ENCODE assay signal across 1 cellular context in the genomic region with DNA sequence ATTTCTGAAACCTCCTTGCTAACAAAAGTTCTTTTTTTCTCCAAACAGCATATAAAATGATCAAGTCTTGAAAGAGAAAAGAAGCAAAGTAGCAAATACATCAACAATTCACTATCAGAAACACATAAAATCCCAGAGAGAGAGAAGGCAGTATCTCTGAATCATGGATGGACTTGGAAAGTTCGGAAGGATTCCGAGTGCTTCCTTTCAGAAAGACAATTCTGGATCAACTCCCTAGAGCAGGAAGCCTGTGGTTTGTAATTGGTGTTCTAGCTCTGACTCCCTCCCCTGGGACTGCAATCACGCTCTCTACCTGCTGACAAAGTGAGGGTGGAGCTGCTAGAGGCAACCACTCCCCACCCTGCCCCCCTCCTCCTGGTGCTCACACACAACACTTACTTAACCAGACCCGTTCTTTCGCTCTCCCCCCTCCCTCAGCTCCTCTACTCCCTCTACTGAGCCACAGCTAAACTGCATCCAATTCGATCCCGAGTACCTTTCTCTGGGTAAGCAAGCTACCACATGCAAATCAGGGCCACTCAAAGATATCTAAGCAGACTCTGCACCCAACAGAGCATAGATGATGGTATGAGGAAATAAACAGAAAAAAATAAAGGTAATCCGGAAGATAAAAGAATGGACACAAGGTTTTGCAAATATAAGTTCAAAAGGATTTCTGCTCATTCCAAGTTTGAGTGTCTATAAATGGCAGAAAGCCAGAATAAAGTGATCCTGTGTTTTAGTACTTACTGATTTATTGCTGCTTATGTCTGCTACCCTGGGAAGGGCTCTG.
TF ChIP-seq lines count a peak whose summit lies in the region.

A gene (minus strand): TSS at position 235 of the 793 bp plus-strand sequence. CDS start 1,957 bp downstream, outside the sequence.

TF ChIP-seq in HepG2, 621 proteins besides CTCF, POLR2A, EP300 and RAD21 (continued from another document and continues in another):
- TF ChIP-seq, protein P1, sequence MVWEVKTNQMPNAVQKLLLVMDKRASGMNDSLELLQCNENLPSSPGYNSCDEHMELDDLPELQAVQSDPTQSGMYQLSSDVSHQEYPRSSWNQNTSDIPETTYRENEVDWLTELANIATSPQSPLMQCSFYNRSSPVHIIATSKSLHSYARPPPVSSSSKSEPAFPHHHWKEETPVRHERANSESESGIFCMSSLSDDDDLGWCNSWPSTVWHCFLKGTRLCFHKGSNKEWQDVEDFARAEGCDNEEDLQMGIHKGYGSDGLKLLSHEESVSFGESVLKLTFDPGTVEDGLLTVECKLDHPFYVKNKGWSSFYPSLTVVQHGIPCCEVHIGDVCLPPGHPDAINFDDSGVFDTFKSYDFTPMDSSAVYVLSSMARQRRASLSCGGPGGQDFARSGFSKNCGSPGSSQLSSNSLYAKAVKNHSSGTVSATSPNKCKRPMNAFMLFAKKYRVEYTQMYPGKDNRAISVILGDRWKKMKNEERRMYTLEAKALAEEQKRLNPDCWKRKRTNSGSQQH (CRISPR knock-in tag; IDR thresholded peaks at IDR 0.05; ENCODE audit: low read depth) = peak; percentile 95
- TF ChIP-seq KDM2A (CRISPR knock-in tag; IDR thresholded peaks at IDR 0.05; ENCODE audit: borderline replicate concordance, low read depth) (peak; percentile 71), HNRNPL (IDR thresholded peaks at IDR 0.05; ENCODE audit: low read depth, low read length) (no peak), ZNF670 (CRISPR knock-in tag; IDR thresholded peaks at IDR 0.05; ENCODE audit: borderline replicate concordance) (peak; percentile 78; the same call in 1 of the 2 replicates), ZNF274 (CRISPR knock-in tag; IDR thresholded peaks at IDR 0.05) (no peak), MIXL1 (CRISPR knock-in tag; IDR thresholded peaks at IDR 0.05) (peak; percentile 96), SRSF1 (optimal IDR thresholded peaks at IDR 0.05; ENCODE audit: low read depth, low read length) (no peak), ZNF562 (CRISPR knock-in tag; IDR thresholded peaks at IDR 0.05; ENCODE audit: borderline replicate concordance) (no peak), DR1 (CRISPR knock-in tag; IDR thresholded peaks at IDR 0.05) (peak; percentile 89), ZNF616 (CRISPR knock-in tag; IDR thresholded peaks at IDR 0.05; ENCODE audit: low read depth) (no peak), PAWR (CRISPR knock-in tag; IDR thresholded peaks at IDR 0.05; ENCODE audit: borderline replicate concordance) (no peak), ZFP82 (CRISPR knock-in tag; IDR thresholded peaks at IDR 0.05; ENCODE audit: borderline replicate concordance) (no peak), HOXD1 (CRISPR knock-in tag; IDR thresholded peaks at IDR 0.05) (peak; percentile 91), ZFX (CRISPR knock-in tag; IDR thresholded peaks at IDR 0.05; ENCODE audit: low read depth) (peak; percentile 65; the same call in 1 of the 2 replicates), FOXK1 (CRISPR knock-in tag; IDR thresholded peaks at IDR 0.05; ENCODE audit: borderline replicate concordance, low read depth) (peak; percentile 80; the same call in 1 of the 2 replicates), ZNF577 (CRISPR knock-in tag; IDR thresholded peaks at IDR 0.05; ENCODE audit: borderline replicate concordance, low read depth) (no peak), TCF7L2 (IDR thresholded peaks at IDR 0.05; ENCODE audit: low read depth, low read length) (no peak)
- TF ChIP-seq, protein P2, sequence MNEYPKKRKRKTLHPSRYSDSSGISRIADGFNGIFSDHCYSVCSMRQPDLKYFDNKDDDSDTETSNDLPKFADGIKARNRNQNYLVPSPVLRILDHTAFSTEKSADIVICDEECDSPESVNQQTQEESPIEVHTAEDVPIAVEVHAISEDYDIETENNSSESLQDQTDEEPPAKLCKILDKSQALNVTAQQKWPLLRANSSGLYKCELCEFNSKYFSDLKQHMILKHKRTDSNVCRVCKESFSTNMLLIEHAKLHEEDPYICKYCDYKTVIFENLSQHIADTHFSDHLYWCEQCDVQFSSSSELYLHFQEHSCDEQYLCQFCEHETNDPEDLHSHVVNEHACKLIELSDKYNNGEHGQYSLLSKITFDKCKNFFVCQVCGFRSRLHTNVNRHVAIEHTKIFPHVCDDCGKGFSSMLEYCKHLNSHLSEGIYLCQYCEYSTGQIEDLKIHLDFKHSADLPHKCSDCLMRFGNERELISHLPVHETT (CRISPR knock-in tag; conservative IDR thresholded peaks at IDR 0.05) = peak; percentile 61; the same call in 1 of the 2 replicates
- TF ChIP-seq, protein P3, sequence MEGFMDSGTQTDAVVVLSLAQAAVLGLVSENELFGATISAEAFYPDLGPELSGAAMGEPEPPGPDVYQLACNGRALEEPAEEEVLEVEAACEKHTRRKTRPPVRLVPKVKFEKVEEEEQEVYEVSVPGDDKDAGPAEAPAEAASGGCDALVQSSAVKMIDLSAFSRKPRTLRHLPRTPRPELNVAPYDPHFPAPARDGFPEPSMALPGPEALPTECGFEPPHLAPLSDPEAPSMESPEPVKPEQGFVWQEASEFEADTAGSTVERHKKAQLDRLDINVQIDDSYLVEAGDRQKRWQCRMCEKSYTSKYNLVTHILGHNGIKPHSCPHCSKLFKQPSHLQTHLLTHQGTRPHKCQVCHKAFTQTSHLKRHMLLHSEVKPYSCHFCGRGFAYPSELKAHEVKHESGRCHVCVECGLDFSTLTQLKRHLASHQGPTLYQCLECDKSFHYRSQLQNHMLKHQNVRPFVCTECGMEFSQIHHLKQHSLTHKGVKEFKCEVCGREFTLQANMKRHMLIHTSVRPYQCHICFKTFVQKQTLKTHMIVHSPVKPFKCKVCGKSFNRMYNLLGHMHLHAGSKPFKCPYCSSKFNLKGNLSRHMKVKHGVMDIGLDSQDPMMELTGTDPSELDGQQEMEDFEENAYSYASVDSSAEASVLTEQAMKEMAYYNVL (CRISPR knock-in tag; IDR thresholded peaks at IDR 0.05; ENCODE audit: borderline replicate concordance) = peak; percentile 94
- TF ChIP-seq, protein P4, sequence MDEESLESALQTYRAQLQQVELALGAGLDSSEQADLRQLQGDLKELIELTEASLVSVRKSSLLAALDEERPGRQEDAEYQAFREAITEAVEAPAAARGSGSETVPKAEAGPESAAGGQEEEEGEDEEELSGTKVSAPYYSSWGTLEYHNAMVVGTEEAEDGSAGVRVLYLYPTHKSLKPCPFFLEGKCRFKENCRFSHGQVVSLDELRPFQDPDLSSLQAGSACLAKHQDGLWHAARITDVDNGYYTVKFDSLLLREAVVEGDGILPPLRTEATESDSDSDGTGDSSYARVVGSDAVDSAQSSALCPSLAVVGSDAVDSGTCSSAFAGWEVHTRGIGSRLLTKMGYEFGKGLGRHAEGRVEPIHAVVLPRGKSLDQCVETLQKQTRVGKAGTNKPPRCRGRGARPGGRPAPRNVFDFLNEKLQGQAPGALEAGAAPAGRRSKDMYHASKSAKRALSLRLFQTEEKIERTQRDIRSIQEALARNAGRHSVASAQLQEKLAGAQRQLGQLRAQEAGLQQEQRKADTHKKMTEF (CRISPR knock-in tag; IDR thresholded peaks at IDR 0.05) = peak; percentile 89; the same call in 1 of the 2 replicates
- TF ChIP-seq, protein P5, sequence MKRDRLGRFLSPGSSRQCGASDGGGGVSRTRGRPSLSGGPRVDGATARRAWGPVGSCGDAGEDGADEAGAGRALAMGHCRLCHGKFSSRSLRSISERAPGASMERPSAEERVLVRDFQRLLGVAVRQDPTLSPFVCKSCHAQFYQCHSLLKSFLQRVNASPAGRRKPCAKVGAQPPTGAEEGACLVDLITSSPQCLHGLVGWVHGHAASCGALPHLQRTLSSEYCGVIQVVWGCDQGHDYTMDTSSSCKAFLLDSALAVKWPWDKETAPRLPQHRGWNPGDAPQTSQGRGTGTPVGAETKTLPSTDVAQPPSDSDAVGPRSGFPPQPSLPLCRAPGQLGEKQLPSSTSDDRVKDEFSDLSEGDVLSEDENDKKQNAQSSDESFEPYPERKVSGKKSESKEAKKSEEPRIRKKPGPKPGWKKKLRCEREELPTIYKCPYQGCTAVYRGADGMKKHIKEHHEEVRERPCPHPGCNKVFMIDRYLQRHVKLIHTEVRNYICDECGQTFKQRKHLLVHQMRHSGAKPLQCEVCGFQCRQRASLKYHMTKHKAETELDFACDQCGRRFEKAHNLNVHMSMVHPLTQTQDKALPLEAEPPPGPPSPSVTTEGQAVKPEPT (CRISPR knock-in tag; IDR thresholded peaks at IDR 0.05; ENCODE audit: low read depth) = 0 out of 2 replicates have a peak, but pooled peaks have one; percentile 70
- TF ChIP-seq, protein P6, sequence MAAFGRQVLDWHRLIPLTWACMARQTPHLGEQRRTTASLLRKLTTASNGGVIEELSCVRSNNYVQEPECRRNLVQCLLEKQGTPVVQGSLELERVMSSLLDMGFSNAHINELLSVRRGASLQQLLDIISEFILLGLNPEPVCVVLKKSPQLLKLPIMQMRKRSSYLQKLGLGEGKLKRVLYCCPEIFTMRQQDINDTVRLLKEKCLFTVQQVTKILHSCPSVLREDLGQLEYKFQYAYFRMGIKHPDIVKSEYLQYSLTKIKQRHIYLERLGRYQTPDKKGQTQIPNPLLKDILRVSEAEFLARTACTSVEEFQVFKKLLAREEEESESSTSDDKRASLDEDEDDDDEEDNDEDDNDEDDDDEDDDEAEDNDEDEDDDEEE (CRISPR knock-in tag; IDR thresholded peaks at IDR 0.05) = no peak
- TF ChIP-seq, protein P7, sequence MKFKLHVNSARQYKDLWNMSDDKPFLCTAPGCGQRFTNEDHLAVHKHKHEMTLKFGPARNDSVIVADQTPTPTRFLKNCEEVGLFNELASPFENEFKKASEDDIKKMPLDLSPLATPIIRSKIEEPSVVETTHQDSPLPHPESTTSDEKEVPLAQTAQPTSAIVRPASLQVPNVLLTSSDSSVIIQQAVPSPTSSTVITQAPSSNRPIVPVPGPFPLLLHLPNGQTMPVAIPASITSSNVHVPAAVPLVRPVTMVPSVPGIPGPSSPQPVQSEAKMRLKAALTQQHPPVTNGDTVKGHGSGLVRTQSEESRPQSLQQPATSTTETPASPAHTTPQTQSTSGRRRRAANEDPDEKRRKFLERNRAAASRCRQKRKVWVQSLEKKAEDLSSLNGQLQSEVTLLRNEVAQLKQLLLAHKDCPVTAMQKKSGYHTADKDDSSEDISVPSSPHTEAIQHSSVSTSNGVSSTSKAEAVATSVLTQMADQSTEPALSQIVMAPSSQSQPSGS (CRISPR knock-in tag; IDR thresholded peaks at IDR 0.05) = peak; percentile 74; the same call in 1 of the 2 replicates
- TF ChIP-seq, protein P8, sequence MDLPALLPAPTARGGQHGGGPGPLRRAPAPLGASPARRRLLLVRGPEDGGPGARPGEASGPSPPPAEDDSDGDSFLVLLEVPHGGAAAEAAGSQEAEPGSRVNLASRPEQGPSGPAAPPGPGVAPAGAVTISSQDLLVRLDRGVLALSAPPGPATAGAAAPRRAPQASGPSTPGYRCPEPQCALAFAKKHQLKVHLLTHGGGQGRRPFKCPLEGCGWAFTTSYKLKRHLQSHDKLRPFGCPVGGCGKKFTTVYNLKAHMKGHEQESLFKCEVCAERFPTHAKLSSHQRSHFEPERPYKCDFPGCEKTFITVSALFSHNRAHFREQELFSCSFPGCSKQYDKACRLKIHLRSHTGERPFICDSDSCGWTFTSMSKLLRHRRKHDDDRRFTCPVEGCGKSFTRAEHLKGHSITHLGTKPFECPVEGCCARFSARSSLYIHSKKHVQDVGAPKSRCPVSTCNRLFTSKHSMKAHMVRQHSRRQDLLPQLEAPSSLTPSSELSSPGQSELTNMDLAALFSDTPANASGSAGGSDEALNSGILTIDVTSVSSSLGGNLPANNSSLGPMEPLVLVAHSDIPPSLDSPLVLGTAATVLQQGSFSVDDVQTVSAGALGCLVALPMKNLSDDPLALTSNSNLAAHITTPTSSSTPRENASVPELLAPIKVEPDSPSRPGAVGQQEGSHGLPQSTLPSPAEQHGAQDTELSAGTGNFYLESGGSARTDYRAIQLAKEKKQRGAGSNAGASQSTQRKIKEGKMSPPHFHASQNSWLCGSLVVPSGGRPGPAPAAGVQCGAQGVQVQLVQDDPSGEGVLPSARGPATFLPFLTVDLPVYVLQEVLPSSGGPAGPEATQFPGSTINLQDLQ (CRISPR knock-in tag; IDR thresholded peaks at IDR 0.05) = no peak
